10 cellular contexts compared by ENCODE assay signal in the genomic region with DNA sequence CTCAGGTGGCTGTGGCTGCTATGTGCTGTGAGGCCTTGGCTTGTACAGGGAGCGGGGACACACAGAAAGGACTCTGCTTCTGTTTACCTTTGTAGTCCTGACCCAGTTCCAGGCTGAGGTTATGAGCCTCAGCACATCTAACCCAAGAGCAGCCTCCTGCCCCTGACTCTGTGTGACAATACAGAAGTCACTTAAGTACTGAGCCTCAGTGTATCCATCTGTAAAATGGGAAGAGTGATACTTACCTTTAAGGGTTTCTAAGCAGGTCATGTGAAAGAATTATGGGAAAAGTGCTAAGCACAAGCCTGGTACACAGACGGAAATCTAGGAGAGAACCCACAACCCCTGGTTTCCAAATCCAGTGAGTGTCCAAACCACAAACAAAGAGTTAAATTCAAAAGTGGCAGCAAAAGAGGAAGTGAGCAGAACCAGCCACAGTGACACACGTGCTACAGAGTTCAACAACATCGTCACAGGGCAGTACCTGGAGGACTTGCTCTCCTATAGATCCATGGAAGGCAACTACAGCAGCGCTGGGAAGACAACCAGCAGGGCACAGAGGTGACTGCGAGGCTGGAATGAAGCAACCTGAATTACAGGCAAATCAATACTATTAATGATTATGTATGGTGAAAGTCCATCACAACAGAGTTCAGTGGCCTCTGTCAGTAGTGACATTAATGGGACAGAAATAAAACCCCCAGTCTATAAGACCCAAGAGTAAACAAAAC. TPM values are rescaled to one million over a fixed set of nuclear protein-coding genes. Genes with fewer than 3 reads are reported as not detected.
A peak's percentile ranks its signal among the peaks of the same experiment; 100 is the strongest.
DNase-seq lines count a peak whose midpoint lies in the region; ATAC-seq and TF ChIP-seq lines count a peak whose summit lies in the region.
"Had no signal": no experiment of that assay in that cellular context is flagged by ENCODE, and none has a peak within 500 bp of the region (broad histone marks: within the 10 kb centered on the region; RNA-seq: fewer than 3 reads in every experiment).

No MANE protein-coding gene starts in this region.

- peak; percentile 69 for DNase-seq in RPMI8226
- DNase-seq in naive thymus-derived CD8-positive, alpha-beta T cell: no peak
- no peak for DNase-seq in posterior cingulate gyrus
- no peak for DNase-seq in vagina (ENCODE audit: extremely low spot score in 2 of 2)
- DNase-seq in D341Med (ENCODE audit: low spot score): no peak
- DNase-seq in aorta: no peak
- DNase-seq: body of pancreas had no signal

- no peaks in the 10 kb centered on the region for H3K27me3 ChIP-seq in vagina
- H3K27me3 ChIP-seq in aorta (ENCODE audit: control insufficient read depth in 1 of 2, insufficient read depth in 2 of 2, low read length in 1 of 2): no peaks in the 10 kb centered on the region
- H3K27me3 ChIP-seq: body of pancreas, gastroesophageal sphincter had no signal

- peak; percentile 71 for ATAC-seq in GM18867 (IDR thresholded peaks at IDR 0.05; ENCODE audit: unreplicated experiment)
- ATAC-seq in HG02852 (IDR thresholded peaks at IDR 0.05; ENCODE audit: unreplicated experiment): peak; percentile 64
- ATAC-seq in naive thymus-derived CD8-positive, alpha-beta T cell: no peak
- ATAC-seq in aorta (ENCODE audit: low FRiP score): no peak
- ATAC-seq: body of pancreas, gastroesophageal sphincter had no signal

- H3K36me3 ChIP-seq in vagina: peaks cover 0 to 45% of the 10 kb centered on the region in 2 donors
- peaks cover 0 to 16% of the 10 kb centered on the region in 2 donors for H3K36me3 ChIP-seq in aorta (ENCODE audit: control insufficient read depth in 1 of 2, insufficient read depth in 2 of 2, low read length in 1 of 2)

- WGBS in aorta, 2 donors: 77 to 78% methylated on average over 6 of the region's 6 CpGs

- peaks cover 0 to 79% (median 7%) of the 10 kb centered on the region in 3 donors for H3K36me3 Mint-ChIP-seq in naive thymus-derived CD8-positive, alpha-beta T cell

- H3K27ac Mint-ChIP-seq in naive thymus-derived CD8-positive, alpha-beta T cell: peak overlapping the region in 7 of 10 donors; percentile 1 to 90 (median 63)

- H3K27ac ChIP-seq in vagina (no peak overlapping the region), aorta (ENCODE audit: low read depth in 1 of 2, low read length in 2 of 2) (no peak overlapping the region)
- H3K27ac ChIP-seq: body of pancreas, gastroesophageal sphincter had no signal

- H3K4me3 ChIP-seq in vagina: no peak overlapping the region
- no peak overlapping the region for H3K4me3 ChIP-seq in aorta (ENCODE audit: low read length in 2 of 2)
- H3K4me3 ChIP-seq: body of pancreas, gastroesophageal sphincter had no signal

- no peaks in the 10 kb centered on the region for H3K27me3 Mint-ChIP-seq in naive thymus-derived CD8-positive, alpha-beta T cell

- no peak for TF ChIP-seq CTCF in vagina (IDR thresholded peaks at IDR 0.05)

- intact Hi-C loops in posterior cingulate gyrus (cut with DNase I): no loop called here
- intact Hi-C loops in vagina (cut with DNase I): no loop called here
- intact Hi-C loops in aorta (cut with DNase I): no loop called here

- H3K4me1 Mint-ChIP-seq in naive thymus-derived CD8-positive, alpha-beta T cell: peaks cover 21 to 47% (median 41%) of the 10 kb centered on the region in 4 donors

- H3K9me3 ChIP-seq in vagina: no peaks in the 10 kb centered on the region
- no peaks in the 10 kb centered on the region for H3K9me3 ChIP-seq in aorta (ENCODE audit: control insufficient read depth, low read length)
- H3K9me3 ChIP-seq: body of pancreas, gastroesophageal sphincter had no signal

- TF ChIP-seq POLR2A in vagina (IDR thresholded peaks at IDR 0.05): no peak

- POLR2A ChIA-PET in naive thymus-derived CD8-positive, alpha-beta T cell (lab: Charles Lee): no interaction called here

- no peaks in the 10 kb centered on the region for H3K9me3 Mint-ChIP-seq in naive thymus-derived CD8-positive, alpha-beta T cell

- H3K4me1 ChIP-seq in vagina (peaks cover 38% of the 10 kb centered on the region), aorta (ENCODE audit: control insufficient read depth in 1 of 2, insufficient read depth in 2 of 2, low read length in 2 of 2) (no peaks in the 10 kb centered on the region)

- no peak overlapping the region for H3K4me3 Mint-ChIP-seq in naive thymus-derived CD8-positive, alpha-beta T cell

RNA-seq across cellular contexts. Expression of gene TRIM26, which starts 12.5 kb away (rescaled TPM):
- total RNA-seq in naive thymus-derived CD8-positive, alpha-beta T cell: 10 to 100 TPM; 42.6 to 47.0 TPM
- 10 to 100 TPM; 22.7 to 42.9 (median 27.6) TPM for polyA plus RNA-seq in naive thymus-derived CD8-positive, alpha-beta T cell
- total RNA-seq in vagina (35.4 TPM), aorta (10 to 100 TPM; 35.1 to 36.5 TPM)
- polyA plus RNA-seq in aorta: 10 to 100 TPM; 20.1 to 24.3 TPM

RNA-seq across cellular contexts. Expression of gene TRIM15, which starts 37.4 kb away (rescaled TPM):
- not detected for total RNA-seq in naive thymus-derived CD8-positive, alpha-beta T cell
- polyA plus RNA-seq in naive thymus-derived CD8-positive, alpha-beta T cell: not detected
- not detected for total RNA-seq in vagina
- not detected for total RNA-seq in aorta
- 1 to 10 TPM; 1.6 to 7.0 TPM for polyA plus RNA-seq in aorta
- total RNA-seq: gastroesophageal sphincter had no signal

RNA-seq across cellular contexts. Expression of gene TRIM10, which starts 39.7 kb away (rescaled TPM):
- not detected for total RNA-seq in naive thymus-derived CD8-positive, alpha-beta T cell
- polyA plus RNA-seq in naive thymus-derived CD8-positive, alpha-beta T cell: not detected
- not detected for total RNA-seq in vagina
- total RNA-seq in aorta: under 1 TPM in 1 of 2 donors, not detected in 1; 0.12 TPM
- polyA plus RNA-seq in aorta: under 1 TPM in 1 of 2 donors, not detected in 1; 0.13 TPM
- total RNA-seq: body of pancreas had no signal

Comparison
In these comparisons a context has a peak if more than half of its experiments do, and no peak if none do; other contexts are left out.
1. ATAC-seq: peak in GM18867 (single experiment) and HG02852 (single experiment); none in naive thymus-derived CD8-positive, alpha-beta T cell (0 of 2) and aorta (single experiment).